12 cellular contexts compared by ENCODE assay signal in the genomic region with DNA sequence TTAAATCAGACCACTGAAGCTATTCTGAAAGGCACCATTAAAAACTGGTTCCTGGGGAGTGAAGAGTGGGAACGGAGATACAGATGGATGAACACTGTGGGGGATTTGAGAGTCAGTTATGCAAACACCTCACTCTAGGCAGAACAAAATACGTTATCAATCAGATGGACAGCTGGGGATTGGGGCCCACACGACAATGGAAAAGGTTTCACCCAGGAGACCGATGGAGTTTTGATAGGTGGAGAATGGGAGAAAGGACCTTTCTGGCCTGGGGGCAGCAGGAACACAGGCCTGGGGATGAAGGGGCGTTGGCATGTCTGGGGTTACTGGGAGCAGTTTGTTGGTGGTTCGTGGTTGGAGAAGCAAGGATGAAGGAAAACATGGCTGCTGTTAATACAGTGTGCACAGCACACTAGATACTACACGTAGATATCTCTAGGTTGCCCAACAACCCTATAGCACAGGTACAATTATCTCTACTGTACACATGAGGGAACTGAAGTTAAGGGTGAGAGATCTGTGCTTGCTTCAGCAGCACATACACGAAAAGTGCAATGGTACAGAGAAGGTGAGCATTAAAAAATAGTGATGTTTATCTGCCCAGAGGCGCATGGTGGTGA. TPM values are rescaled to one million over a fixed set of nuclear protein-coding genes. Genes with fewer than 3 reads are reported as not detected.
DNase-seq lines count a peak whose midpoint lies in the region; ATAC-seq and TF ChIP-seq lines count a peak whose summit lies in the region.
"Had no signal": no experiment of that assay in that cellular context is flagged by ENCODE, and none has a peak within 500 bp of the region (broad histone marks: within the 10 kb centered on the region; RNA-seq: fewer than 3 reads in every experiment).

No MANE protein-coding gene starts in this region.

- DNase-seq in GM13976 (ENCODE audit: low spot score) (peak; percentile 59), endodermal cell (no peak), NCI-H2081 (lab: John Stamatoyannopoulos, UW) (no peak), NOMO-1 (lab: John Stamatoyannopoulos, UW; ENCODE audit: unreplicated experiment in 2 of 2) (no peak), esophagus squamous epithelium (lab: John Stamatoyannopoulos, UW) (no peak), G401 (ENCODE audit: low spot score) (no peak)
- DNase-seq: KG1, NCI-H774, T-helper 1 cell had no signal

- H3K4me3 Mint-ChIP-seq in endodermal cell = no peak overlapping the region

- intact Hi-C loops in esophagus squamous epithelium (cut with DNase I) = no loop called here

- TF ChIP-seq CTCF in GM13976 (IDR thresholded peaks at IDR 0.05; ENCODE audit: borderline replicate concordance, control extremely low read depth, extremely low read depth, insufficient read depth, missing control alignments) (no peak), endodermal cell (conservative IDR thresholded peaks at IDR 0.05) (no peak), esophagus squamous epithelium (IDR thresholded peaks at IDR 0.05) (no peak)

- H3K9me3 Mint-ChIP-seq in endodermal cell = peaks cover 3% of the 10 kb centered on the region

- H3K4me3 ChIP-seq in endodermal cell (ENCODE audit: low read length) (no peak overlapping the region), esophagus squamous epithelium (no peak overlapping the region)

- in situ Hi-C loops in GM13976 (cut with MboI; ENCODE audit: low sequenced_read_pairs, unreplicated experiment) = no loop called here
- in situ Hi-C loops in G401 (cut with HindIII; ENCODE audit: low sequenced_read_pairs) = no loop called here

- H3K36me3 Mint-ChIP-seq in endodermal cell (ENCODE audit: low read depth) = peaks cover 64% of the 10 kb centered on the region

- H3K27me3 Mint-ChIP-seq in endodermal cell (ENCODE audit: insufficient read depth) = no peaks in the 10 kb centered on the region

- WGBS in endodermal cell (ENCODE audit: insufficient coverage in 1 of 2, insufficient read length in 1 of 2), 2 experiments = 90 to 93% methylated on average over 3 to 9 of the region's 9 CpGs
- WGBS in esophagus squamous epithelium, 2 donors = 81 to 92% methylated on average over 9 of the region's 9 CpGs

- H3K27me3 ChIP-seq in endodermal cell (ENCODE audit: control insufficient read depth, insufficient read depth, low read length, poor library complexity, severe bottlenecking) (no peaks in the 10 kb centered on the region), esophagus squamous epithelium (no peaks in the 10 kb centered on the region)

- H3K9ac ChIP-seq in endodermal cell (ENCODE audit: extremely low read depth, low read length, poor library complexity, severe bottlenecking) = no peak overlapping the region

- peak overlapping the region; percentile 5 for H3K27ac Mint-ChIP-seq in endodermal cell

- peaks cover 41% of the 10 kb centered on the region for H3K4me1 Mint-ChIP-seq in endodermal cell

- ATAC-seq in GM19395 (IDR thresholded peaks at IDR 0.05; ENCODE audit: unreplicated experiment) (peak; percentile 94), HG03095 (IDR thresholded peaks at IDR 0.05; ENCODE audit: unreplicated experiment) (peak; percentile 86)
- ATAC-seq: HCT116 had no signal

- H3K4me1 ChIP-seq in endodermal cell (ENCODE audit: control insufficient read depth, insufficient read depth, low read length) (no peaks in the 10 kb centered on the region), esophagus squamous epithelium (peaks cover 0 to 35% (median 16%) of the 10 kb centered on the region in 3 donors)

- H3K36me3 ChIP-seq in endodermal cell (ENCODE audit: control insufficient read depth, insufficient read depth, low read length) (peaks cover 36% of the 10 kb centered on the region), esophagus squamous epithelium (peaks cover 0 to 8% (median 0%) of the 10 kb centered on the region in 3 donors)

- TF ChIP-seq POLR2A in esophagus squamous epithelium (IDR thresholded peaks at IDR 0.05) = no peak

- peak overlapping the region; percentile 35 for H3K27ac ChIP-seq in endodermal cell (ENCODE audit: low read depth, low read length)
- no peak overlapping the region for H3K27ac ChIP-seq in esophagus squamous epithelium

- H3K9me3 ChIP-seq in endodermal cell (ENCODE audit: control insufficient read depth, low read length) (peaks cover 12% of the 10 kb centered on the region), esophagus squamous epithelium (no peaks in the 10 kb centered on the region)

RNA-seq across cellular contexts. Expression of a gene that starts 16.5 kb away (rescaled TPM):
- total RNA-seq in endodermal cell (10 to 100 TPM; 79.3 to 82.4 TPM), esophagus squamous epithelium (10 to 100 TPM in 2 of 4 donors, 1 to 10 TPM in 2; 6.0 to 44.2 (median 15.2) TPM)
- 49.8 TPM for polyA plus RNA-seq in endodermal cell (2013, experiment 1 of 2)
- 50.2 TPM for polyA plus RNA-seq in endodermal cell (2013, experiment 2 of 2)
- 3.6 and 11.8 TPM in 2 replicates for total RNA-seq in G401 (2014; rRNA removed; shearing (Covaris generic))
